In the genomic region with DNA sequence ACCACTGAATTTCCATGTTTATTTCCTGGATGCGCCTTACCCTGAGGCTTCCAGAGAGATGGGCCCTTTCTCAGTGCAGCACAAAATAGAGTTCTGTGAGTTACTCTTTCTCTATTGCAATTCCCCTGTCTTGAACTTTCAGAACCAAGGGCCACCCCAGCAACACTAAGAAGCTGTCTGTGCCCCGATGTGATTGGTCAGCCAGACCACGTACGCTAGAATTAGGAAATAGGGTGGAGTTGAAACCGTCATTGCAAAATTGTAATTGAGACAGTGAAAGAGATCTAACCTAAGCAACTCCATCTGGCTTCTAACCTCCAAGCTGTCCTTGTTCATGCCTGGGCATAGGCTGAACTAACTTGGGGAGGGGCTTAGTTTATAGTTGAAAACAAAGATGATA, we compare ENCODE assay signal across 23 cellular contexts.
"Had no signal": no experiment of that assay in that cellular context is flagged by ENCODE, and none has a peak within 500 bp of the region (broad histone marks: within the 10 kb centered on the region; RNA-seq: fewer than 3 reads in every experiment).

No MANE protein-coding gene starts in this region.

- H3K36me3 ChIP-seq: gastrocnemius medialis, neutrophil, pancreas, suprapubic skin, thyroid gland, vagina had no signal

- DNase-seq: dorsolateral prefrontal cortex; effector CD4-positive, alpha-beta T cell; foreskin fibroblast; gastrocnemius medialis; head of caudate nucleus; kidney; mesenchymal stem cell; mucosa of descending colon; naive B cell; pancreas; stimulated activated CD4-positive, alpha-beta T cell treated with anti-CD3 and anti-CD28 coated beads, Interleukin-12 subunit alpha, Interleukin-12 subunit beta, amount 100 ng/mL, for 4 hours; stimulated activated CD4-positive, alpha-beta T cell treated with anti-CD3 and anti-CD28 coated beads, Interleukin-1b, Interleukin-23, amount 100 ng/mL, for 48 hours; stimulated activated CD4-positive, alpha-beta T cell treated with anti-CD3 and anti-CD28 coated beads, Interleukin-4, amount 100 ng/mL, for 1 hour; stimulated activated CD8-positive, alpha-beta memory T cell treated with anti-CD3 and anti-CD28 coated beads, Interleukin-4, amount 100 ng/mL, for 48 hours; stimulated activated naive CD4-positive, alpha-beta T cell; stimulated activated naive CD8-positive, alpha-beta T cell treated with anti-CD3 and anti-CD28 coated beads, Interleukin-15, amount 100 ng/mL, for 72 hours; thyroid gland; trophoblast cell had no signal

- H3K4me1 ChIP-seq: gastrocnemius medialis, pancreas, suprapubic skin, thyroid gland, vagina had no signal

- H3K4me3 ChIP-seq: dorsolateral prefrontal cortex, gastrocnemius medialis, lung, mucosa of descending colon, pancreas, smooth muscle cell, suprapubic skin, thyroid gland, vagina had no signal

- H3K4me2 ChIP-seq: smooth muscle cell had no signal

- H3K27me3 ChIP-seq: dorsolateral prefrontal cortex, gastrocnemius medialis, neutrophil, pancreas, suprapubic skin, thyroid gland, vagina had no signal

- H3K9me3 ChIP-seq: gastrocnemius medialis, neutrophil, pancreas, thyroid gland, vagina had no signal

- H3K27ac ChIP-seq: dorsolateral prefrontal cortex, gastrocnemius medialis, neutrophil, pancreas, suprapubic skin, thyroid gland, vagina had no signal
